9 cellular contexts compared by ENCODE assay signal in the genomic region with DNA sequence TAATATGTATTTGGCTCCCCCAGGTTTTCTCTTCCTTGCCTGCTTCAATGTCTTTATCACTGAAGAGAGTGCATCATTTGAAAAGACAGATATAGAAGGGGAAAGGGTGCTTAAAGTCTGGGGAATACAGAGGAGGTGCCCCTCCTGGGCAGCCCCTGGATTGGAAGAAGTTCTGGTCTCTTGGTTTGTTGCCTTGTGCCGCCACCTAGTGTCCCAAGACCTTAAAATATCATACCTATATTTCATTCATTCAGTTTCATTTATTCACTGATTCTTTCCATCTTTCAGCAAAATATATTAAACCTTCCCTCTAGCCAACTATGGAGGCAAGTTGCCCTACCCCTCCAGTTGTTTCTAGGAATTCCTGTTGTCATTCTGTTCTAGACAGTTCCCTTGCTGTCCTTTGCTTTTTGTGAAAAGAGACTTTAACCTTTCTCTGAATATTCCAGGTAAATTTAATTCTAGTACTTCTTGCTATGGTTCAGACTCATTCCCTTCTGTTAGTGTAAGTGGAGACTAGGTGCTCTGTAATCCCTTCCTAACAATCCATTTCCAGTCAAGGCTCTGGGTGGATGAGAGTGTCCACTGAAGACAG. TPM values are rescaled to one million over a fixed set of nuclear protein-coding genes. Genes with fewer than 3 reads are reported as not detected.
DNase-seq lines count a peak whose midpoint lies in the region; ATAC-seq and TF ChIP-seq lines count a peak whose summit lies in the region.
"Had no signal": no experiment of that assay in that cellular context is flagged by ENCODE, and none has a peak within 500 bp of the region (broad histone marks: within the 10 kb centered on the region; RNA-seq: fewer than 3 reads in every experiment).

No MANE protein-coding gene starts in this region.

- DNase-seq in activated effector memory CD4-positive, alpha-beta T cell treated with anti-CD3 and anti-CD28 coated beads, Interleukin-2, amount 50 U/mL, for 16 hours, result peak; percentile 68
- no peak for DNase-seq in activated effector memory CD4-positive, alpha-beta T cell treated with Interleukin-2 at 50 U/mL for 16 hours
- DNase-seq in NCI-H345 treated with DMSO at 0.1 percent for 48 hours (lab: John Stamatoyannopoulos, UW; ENCODE audit: unreplicated experiment), result peak; percentile 78
- DNase-seq in astrocyte of the cerebellum (ENCODE audit: low read depth), result no peak
- peak; percentile 30 for DNase-seq in naive B cell
- DNase-seq in SKM-1 (lab: John Stamatoyannopoulos, UW; ENCODE audit: unreplicated experiment), result no peak

- in situ Hi-C loops in astrocyte of the cerebellum (cut with HindIII; ENCODE audit: low sequenced_read_pairs), result loop anchor here (5.0 kb wide), 1 partner anchor 42 kb away; no protein-coding TSS in a partner anchor

- no peak overlapping the region for H3K4me3 ChIP-seq in astrocyte of the cerebellum (ENCODE audit: low read depth, low read length)

- peaks cover 72 to 86% (median 80%) of the 10 kb centered on the region in 3 donors for H3K27me3 Mint-ChIP-seq in naive B cell

- H3K4me1 Mint-ChIP-seq in naive B cell, result peaks cover 5 to 6% (median 6%) of the 10 kb centered on the region in 3 donors

- no peak overlapping the region for H3K4me3 Mint-ChIP-seq in naive B cell
- H3K4me3 Mint-ChIP-seq: activated naive CD8-positive, alpha-beta T cell had no signal

- H3K27ac Mint-ChIP-seq in naive B cell, result no peak overlapping the region
- H3K27ac Mint-ChIP-seq: activated naive CD8-positive, alpha-beta T cell had no signal

- ATAC-seq in naive B cell (ENCODE audit: low read depth in 2 of 2) (peak; percentile 45 to 56), esophagus mucosa (no peak), GM21526 (IDR thresholded peaks at IDR 0.05; ENCODE audit: low FRiP score, unreplicated experiment) (no peak)

- no peaks in the 10 kb centered on the region for H3K36me3 Mint-ChIP-seq in naive B cell
- H3K36me3 Mint-ChIP-seq: activated naive CD8-positive, alpha-beta T cell had no signal

- H3K9me3 Mint-ChIP-seq in naive B cell, result no peaks in the 10 kb centered on the region

- TF ChIP-seq CTCF in astrocyte of the cerebellum (IDR thresholded peaks at IDR 0.05; ENCODE audit: low read depth, low read length, missing control alignments), result peak; percentile 41

RNA-seq across cellular contexts. Expression of gene MEF2D, which starts 56.1 kb away (rescaled TPM):
- 10 to 100 TPM in 3 of 6 donors, 1 to 10 TPM in 3; 6.9 to 15.8 (median 9.1) TPM for polyA plus RNA-seq in naive B cell (ENCODE audit: low read depth in 6 of 6)
- total RNA-seq in esophagus mucosa, result 15.0 TPM

Comparison
In these comparisons a context has a peak if more than half of its experiments do, and no peak if none do; other contexts are left out.
1. DNase-seq: peak in activated effector memory CD4-positive, alpha-beta T cell treated with anti-CD3 and anti-CD28 coated beads, Interleukin-2, amount 50 U/mL, for 16 hours (single experiment), NCI-H345 treated with DMSO at 0.1 percent for 48 hours (single experiment) and naive B cell (single experiment); none in activated effector memory CD4-positive, alpha-beta T cell treated with Interleukin-2 at 50 U/mL for 16 hours (single experiment), astrocyte of the cerebellum (single experiment) and SKM-1 (single experiment).
2. ATAC-seq: peak in naive B cell (2 of 2); none in esophagus mucosa (single experiment) and GM21526 (single experiment).